Comparison of ENCODE assay signal across 17 cellular contexts in genomic region chr6:129849456-129849855, GRCh38. TPM values are rescaled to one million over a fixed set of nuclear protein-coding genes. Genes with fewer than 3 reads are reported as not detected.
DNase-seq lines count a peak whose midpoint lies in the region; ATAC-seq and TF ChIP-seq lines count a peak whose summit lies in the region.
"Had no signal": no experiment of that assay in that cellular context is flagged by ENCODE, and none has a peak within 500 bp of the region (broad histone marks: within the 10 kb centered on the region; RNA-seq: fewer than 3 reads in every experiment).

No MANE protein-coding gene starts in this region.

- H3K36me3 Mint-ChIP-seq in CD4-positive, alpha-beta T cell (ENCODE audit: low read depth), result no peaks in the 10 kb centered on the region
- H3K36me3 Mint-ChIP-seq in activated T-cell treated with anti-CD3 and anti-CD28 coated beads, Interleukin-2, amount 50 U/mL, for 72 hours (ENCODE audit: insufficient read depth in 2 of 2), result no peaks in the 10 kb centered on the region

- ATAC-seq in CD4-positive, alpha-beta T cell (ENCODE audit: poor library complexity), result no peak
- ATAC-seq in activated T-cell treated with anti-CD3 and anti-CD28 coated beads, Interleukin-2, amount 50 U/mL, for 72 hours (replicated peaks in 1 of 2), result no peak

- no peak overlapping the region for H4K8ac ChIP-seq in mesendoderm (ENCODE audit: low read depth, low read length)

- H3K36me3 ChIP-seq in GM23248 (ENCODE audit: low read depth) (no peaks in the 10 kb centered on the region), mesendoderm (ENCODE audit: control insufficient read depth, insufficient read depth, low read length) (no peaks in the 10 kb centered on the region)

- H2BK15ac ChIP-seq in mesendoderm (replicated peaks; ENCODE audit: low read depth), result no peak overlapping the region

- H3K9me2 ChIP-seq in GM23248 (ENCODE audit: insufficient read depth), result no peaks in the 10 kb centered on the region

- no peak overlapping the region for H3K4me3 Mint-ChIP-seq in CD4-positive, alpha-beta T cell
- no peak overlapping the region for H3K4me3 Mint-ChIP-seq in activated T-cell treated with anti-CD3 and anti-CD28 coated beads, Interleukin-2, amount 50 U/mL, for 72 hours
- H3K4me3 Mint-ChIP-seq: activated naive CD4-positive, alpha-beta T cell treated with anti-CD3 and anti-CD28 coated beads, Interleukin-2, amount 50 U/mL, for 24 hours had no signal

- no peaks in the 10 kb centered on the region for H3K9me3 ChIP-seq in GM23248 (ENCODE audit: low read depth)
- H3K9me3 ChIP-seq in CD4-positive, alpha-beta T cell (ENCODE audit: control insufficient read depth, low read length), result no peaks in the 10 kb centered on the region

- no peaks in the 10 kb centered on the region for H3K79me1 ChIP-seq in mesendoderm (ENCODE audit: low read length)

- in situ Hi-C loops in GM23248 (cut with MboI), result no loop called here

- POLR2A ChIA-PET in CD4-positive, alpha-beta T cell (lab: Charles Lee), result no interaction called here

- intact Hi-C loops in CD4-positive, alpha-beta T cell (cut with DNase I, micrococcal nuclease), result no loop called here

- H3K4ac ChIP-seq in mesendoderm (ENCODE audit: low read depth, low read length), result no peak overlapping the region

- H3K4me2 ChIP-seq in GM23248 (ENCODE audit: unreplicated experiment) (no peak overlapping the region), mesendoderm (ENCODE audit: low read length) (no peak overlapping the region)

- no peaks in the 10 kb centered on the region for H3K4me1 Mint-ChIP-seq in CD4-positive, alpha-beta T cell (ENCODE audit: low read depth)
- H3K4me1 Mint-ChIP-seq in activated T-cell treated with anti-CD3 and anti-CD28 coated beads, Interleukin-2, amount 50 U/mL, for 72 hours (ENCODE audit: low read depth), result no peaks in the 10 kb centered on the region
- H3K4me1 Mint-ChIP-seq: activated naive CD4-positive, alpha-beta T cell treated with anti-CD3 and anti-CD28 coated beads, Interleukin-2, amount 50 U/mL, for 24 hours had no signal

- H3K18ac ChIP-seq in mesendoderm (ENCODE audit: low read length), result no peak overlapping the region

- WGBS in GM23248 (ENCODE audit: low coverage in 1 of 2, low lambda C conversion rate in 2 of 2, missing lambda C conversion rate in 2 of 2), 2 experiments, result 58 to 68% methylated on average over 3 of the region's 3 CpGs
- WGBS in mesendoderm (ENCODE audit: extremely low coverage, insufficient coverage, low lambda C conversion rate), result no CpG with 5 or more reads among the region's 3 CpGs

- H3K79me2 ChIP-seq in GM23248 (ENCODE audit: insufficient read depth) (no peaks in the 10 kb centered on the region), mesendoderm (ENCODE audit: control insufficient read depth, insufficient read depth, low read length) (no peaks in the 10 kb centered on the region)

- no peak for TF ChIP-seq CTCF in epithelial cell of esophagus (IDR thresholded peaks at IDR 0.05; ENCODE audit: insufficient read depth, low read depth, low read length, missing control alignments)
- no peak for TF ChIP-seq CTCF in CD4-positive, alpha-beta T cell (IDR thresholded peaks at IDR 0.05)

- H2AK5ac ChIP-seq in mesendoderm (ENCODE audit: low read length), result no peak overlapping the region

- no peaks in the 10 kb centered on the region for H4K20me1 ChIP-seq in GM23248 (ENCODE audit: insufficient read depth)

- no peaks in the 10 kb centered on the region for H3K27me3 ChIP-seq in GM23248 (replicated peaks; ENCODE audit: insufficient read depth)
- no peaks in the 10 kb centered on the region for H3K27me3 ChIP-seq in mesendoderm (ENCODE audit: insufficient read depth, low read length, poor library complexity)
- H3K27me3 ChIP-seq in CD4-positive, alpha-beta T cell (ENCODE audit: control insufficient read depth, insufficient read depth, low read length), result no peaks in the 10 kb centered on the region

- no peak overlapping the region for H2BK5ac ChIP-seq in mesendoderm (ENCODE audit: low read length)

- CTCF ChIA-PET in CD4-positive, alpha-beta T cell (lab: Charles Lee), result interaction anchor here (1.4 kb wide), 1 partner anchor 74 kb away, joined by 3 read pairs; no protein-coding TSS in a partner anchor

- no peak overlapping the region for H2BK120ac ChIP-seq in mesendoderm (ENCODE audit: low read depth, low read length)

- no peak overlapping the region for H4K5ac ChIP-seq in mesendoderm (ENCODE audit: low read length)

- H3K4me3 ChIP-seq in GM23248 (no peak overlapping the region), epithelial cell of esophagus (ENCODE audit: low read length) (no peak overlapping the region), mesendoderm (ENCODE audit: low read length) (no peak overlapping the region)

- no peak overlapping the region for H3K56ac ChIP-seq in mesendoderm (ENCODE audit: low read length)

- no peak overlapping the region for H3K27ac Mint-ChIP-seq in CD4-positive, alpha-beta T cell
- no peak overlapping the region for H3K27ac Mint-ChIP-seq in activated T-cell treated with anti-CD3 and anti-CD28 coated beads, Interleukin-2, amount 50 U/mL, for 72 hours
- H3K27ac Mint-ChIP-seq: activated naive CD4-positive, alpha-beta T cell treated with anti-CD3 and anti-CD28 coated beads, Interleukin-2, amount 50 U/mL, for 24 hours had no signal

- H3K9me3 Mint-ChIP-seq in CD4-positive, alpha-beta T cell, result no peaks in the 10 kb centered on the region
- H3K9me3 Mint-ChIP-seq in activated T-cell treated with anti-CD3 and anti-CD28 coated beads, Interleukin-2, amount 50 U/mL, for 72 hours, result no peaks in the 10 kb centered on the region
- H3K9me3 Mint-ChIP-seq: activated naive CD4-positive, alpha-beta T cell treated with anti-CD3 and anti-CD28 coated beads, Interleukin-2, amount 50 U/mL, for 24 hours had no signal

- DNase-seq in GM23248, result peak; percentile 78
- DNase-seq in RPMI7951 (ENCODE audit: low read depth), result peak; percentile 79
- DNase-seq in epithelial cell of esophagus (ENCODE audit: low read depth), result peak; percentile 96
- DNase-seq in mesendoderm, result peak; percentile 12
- DNase-seq in NCI-H446 treated with DMSO at 0.1 percent for 48 hours (lab: John Stamatoyannopoulos, UW), result no peak
- no peak for DNase-seq in CD4-positive, alpha-beta T cell
- DNase-seq in activated T-cell treated with anti-CD3 and anti-CD28 coated beads, Interleukin-2, amount 50 U/mL, for 72 hours, result no peak
- DNase-seq: cerebellar nuclear complex, NCI-H1417, NCI-H510A, SW 1271 had no signal

- no peaks in the 10 kb centered on the region for H3K27me3 Mint-ChIP-seq in CD4-positive, alpha-beta T cell
- H3K27me3 Mint-ChIP-seq in activated T-cell treated with anti-CD3 and anti-CD28 coated beads, Interleukin-2, amount 50 U/mL, for 72 hours (ENCODE audit: low read depth), result no peaks in the 10 kb centered on the region

- H3K9ac ChIP-seq in GM23248 (no peak overlapping the region), mesendoderm (ENCODE audit: low read length) (no peak overlapping the region)

- no peak overlapping the region for H3K27ac ChIP-seq in GM23248
- H3K27ac ChIP-seq in mesendoderm (ENCODE audit: low read depth, low read length), result no peak overlapping the region
- H3K27ac ChIP-seq in CD4-positive, alpha-beta T cell (ENCODE audit: low read depth, low read length), result no peak overlapping the region
- H3K27ac ChIP-seq: C4-2B had no signal

- H3K4me1 ChIP-seq in GM23248 (ENCODE audit: insufficient read depth) (peaks cover 22% of the 10 kb centered on the region), mesendoderm (ENCODE audit: control insufficient read depth, low read depth, low read length) (no peaks in the 10 kb centered on the region)

- peaks cover 19% of the 10 kb centered on the region for H3F3A ChIP-seq in GM23248 (ENCODE audit: insufficient read depth)

- no peak overlapping the region for H3K23ac ChIP-seq in mesendoderm (ENCODE audit: low read length)

- no peak overlapping the region for H2AFZ ChIP-seq in GM23248

RNA-seq across cellular contexts. Expression of gene TMEM244, which starts 11.7 kb away (rescaled TPM):
- total RNA-seq in GM23248 (2014; rRNA removed; shearing (Covaris generic)), result not detected in 2 replicates
- not detected in 2 replicates for polyA plus RNA-seq in GM23248 (2016; fragmentation: Nextera tagmentation; extraction: Ambion mirVana)
- total RNA-seq in RPMI7951 (2014; rRNA removed; shearing (Covaris generic)), result 2.5 and 4.2 TPM in 2 replicates
- polyA plus RNA-seq in mesendoderm (2013, experiment 1 of 2), result not detected
- polyA plus RNA-seq in mesendoderm (2013, experiment 2 of 2), result not detected
- not detected for total RNA-seq in CD4-positive, alpha-beta T cell
- total RNA-seq in activated T-cell treated with anti-CD3 and anti-CD28 coated beads, Interleukin-2, amount 50 U/mL, for 72 hours, result not detected
- total RNA-seq: lower leg skin, OCI-LY7 had no signal
- polyA plus RNA-seq: esophagus, neural cell had no signal

Comparison
In these comparisons a context has a peak if more than half of its experiments do, and no peak if none do; other contexts are left out.
1. DNase-seq: peak in GM23248 (single experiment), RPMI7951 (single experiment), epithelial cell of esophagus (single experiment) and mesendoderm (single experiment); none in NCI-H446 treated with DMSO at 0.1 percent for 48 hours (single experiment), CD4-positive, alpha-beta T cell (0 of 10) and activated T-cell treated with anti-CD3 and anti-CD28 coated beads, Interleukin-2, amount 50 U/mL, for 72 hours (0 of 2).